ENCODE assay signal across 1 cellular context in the genomic region with DNA sequence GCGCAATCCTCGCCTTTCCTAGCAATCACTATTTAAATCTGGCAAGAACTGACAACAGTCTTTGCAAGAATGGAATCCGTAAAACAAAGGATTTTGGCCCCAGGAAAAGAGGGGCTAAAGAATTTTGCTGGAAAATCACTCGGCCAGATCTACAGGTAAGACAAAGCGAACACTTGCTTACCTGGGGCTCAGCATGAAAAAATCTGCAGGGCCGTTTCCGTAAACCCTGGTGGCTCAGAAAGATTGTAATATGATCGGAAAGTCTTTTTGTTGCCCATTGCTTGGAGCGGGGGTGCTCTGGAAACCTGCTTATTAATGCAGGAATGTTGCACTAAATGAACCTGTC.
TF ChIP-seq lines count a peak whose summit lies in the region.

No MANE protein-coding gene starts in this region.

TF ChIP-seq in GM23338, 12 proteins besides CTCF, POLR2A, EP300 and RAD21 (continued from another document):
- TF ChIP-seq, protein P1, sequence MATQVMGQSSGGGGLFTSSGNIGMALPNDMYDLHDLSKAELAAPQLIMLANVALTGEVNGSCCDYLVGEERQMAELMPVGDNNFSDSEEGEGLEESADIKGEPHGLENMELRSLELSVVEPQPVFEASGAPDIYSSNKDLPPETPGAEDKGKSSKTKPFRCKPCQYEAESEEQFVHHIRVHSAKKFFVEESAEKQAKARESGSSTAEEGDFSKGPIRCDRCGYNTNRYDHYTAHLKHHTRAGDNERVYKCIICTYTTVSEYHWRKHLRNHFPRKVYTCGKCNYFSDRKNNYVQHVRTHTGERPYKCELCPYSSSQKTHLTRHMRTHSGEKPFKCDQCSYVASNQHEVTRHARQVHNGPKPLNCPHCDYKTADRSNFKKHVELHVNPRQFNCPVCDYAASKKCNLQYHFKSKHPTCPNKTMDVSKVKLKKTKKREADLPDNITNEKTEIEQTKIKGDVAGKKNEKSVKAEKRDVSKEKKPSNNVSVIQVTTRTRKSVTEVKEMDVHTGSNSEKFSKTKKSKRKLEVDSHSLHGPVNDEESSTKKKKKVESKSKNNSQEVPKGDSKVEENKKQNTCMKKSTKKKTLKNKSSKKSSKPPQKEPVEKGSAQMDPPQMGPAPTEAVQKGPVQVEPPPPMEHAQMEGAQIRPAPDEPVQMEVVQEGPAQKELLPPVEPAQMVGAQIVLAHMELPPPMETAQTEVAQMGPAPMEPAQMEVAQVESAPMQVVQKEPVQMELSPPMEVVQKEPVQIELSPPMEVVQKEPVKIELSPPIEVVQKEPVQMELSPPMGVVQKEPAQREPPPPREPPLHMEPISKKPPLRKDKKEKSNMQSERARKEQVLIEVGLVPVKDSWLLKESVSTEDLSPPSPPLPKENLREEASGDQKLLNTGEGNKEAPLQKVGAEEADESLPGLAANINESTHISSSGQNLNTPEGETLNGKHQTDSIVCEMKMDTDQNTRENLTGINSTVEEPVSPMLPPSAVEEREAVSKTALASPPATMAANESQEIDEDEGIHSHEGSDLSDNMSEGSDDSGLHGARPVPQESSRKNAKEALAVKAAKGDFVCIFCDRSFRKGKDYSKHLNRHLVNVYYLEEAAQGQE (IDR thresholded peaks at IDR 0.05; ENCODE audit: unreplicated experiment) = no peak
- TF ChIP-seq CREB1 (CRISPR knock-in tag; IDR thresholded peaks at IDR 0.05; ENCODE audit: low read depth) = no peak
